ENCODE assay signal across 32 cellular contexts in the genomic region with DNA sequence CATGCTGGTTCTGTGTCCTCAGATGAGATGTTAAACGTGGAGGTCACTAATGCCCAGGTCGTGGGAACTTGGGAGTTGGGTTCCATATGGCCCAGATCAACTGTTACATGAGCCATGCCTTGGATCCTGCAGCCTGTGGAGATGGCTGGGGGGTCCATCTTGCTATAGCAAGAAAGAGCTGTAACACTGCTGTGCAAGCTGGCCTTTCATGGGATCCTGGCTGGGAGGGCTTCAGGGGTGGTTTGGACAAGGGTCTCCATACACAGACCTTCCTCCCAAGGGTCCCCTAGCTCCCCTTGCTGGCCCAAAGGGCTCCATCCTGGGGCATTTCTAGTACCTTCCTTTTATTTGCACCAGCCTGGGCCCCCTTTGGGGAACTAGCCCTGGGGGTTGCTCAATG.
"Had no signal": no experiment of that assay in that cellular context is flagged by ENCODE, and none has a peak within 500 bp of the region (broad histone marks: within the 10 kb centered on the region; RNA-seq: fewer than 3 reads in every experiment).

No MANE protein-coding gene starts in this region.

- H3K27me3 ChIP-seq: left lung, neural progenitor cell, pancreas, testis, thyroid gland, transverse colon, upper lobe of left lung, vagina had no signal

- H2AFZ ChIP-seq: neural progenitor cell had no signal

- H3K9ac ChIP-seq: neural progenitor cell had no signal

- H3K36me3 ChIP-seq: left lung, lower lobe of right lung, neural progenitor cell, pancreas, prostate gland, thyroid gland, transverse colon, upper lobe of left lung, vagina had no signal

- H3K9me3 ChIP-seq: left lung, lower lobe of right lung, pancreas, prostate gland, testis, thyroid gland, transverse colon, upper lobe of left lung, vagina had no signal

- H3K4me3 ChIP-seq: left lung, lower lobe of right lung, neural progenitor cell, pancreas, prostate gland, testis, thyroid gland, transverse colon, upper lobe of left lung, vagina had no signal

- H3K27ac ChIP-seq: left lung, lower lobe of right lung, neural progenitor cell, pancreas, prostate gland, testis, thyroid gland, transverse colon, upper lobe of left lung, vagina had no signal

- H3K4me1 ChIP-seq: left lung, lower lobe of right lung, pancreas, thyroid gland, transverse colon, upper lobe of left lung had no signal

- DNase-seq: hypothalamus; immature natural killer cell; kidney; left lung; lower lobe of right lung; mammary epithelial cell; mesenchymal stem cell; naive B cell; natural killer cell; nephron progenitor cell; posterior cingulate gyrus; retina; right cardiac atrium; small intestine; stimulated activated CD4-positive, alpha-beta T cell treated with anti-CD3 and anti-CD28 coated beads, Interleukin-1b, Interleukin-23, amount 100 ng/mL, for 48 hours; stimulated activated CD4-positive, alpha-beta T cell treated with anti-CD3 and anti-CD28 coated beads, Interleukin-2, amount 100 ng/mL, for 48 hours; stimulated activated CD4-positive, alpha-beta T cell treated with anti-CD3 and anti-CD28 coated beads, Interleukin-4, amount 100 ng/mL, for 4 hours; stimulated activated naive CD4-positive, alpha-beta T cell treated with Interleukin-2 at 50 U/mL for 16 hours; stimulated activated naive CD8-positive, alpha-beta T cell treated with anti-CD3 and anti-CD28 coated beads, Interleukin-15, amount 100 ng/mL, for 72 hours; substantia nigra; testis; thyroid gland; transverse colon had no signal

- H3K4me2 ChIP-seq: neural progenitor cell had no signal

- ATAC-seq: left colon; left lung; lower lobe of right lung; natural killer cell; pancreas; right cardiac atrium; sciatic nerve; stimulated activated memory B cell treated with anti-CD40 and anti-IgM and Interleukin-4, amounts not matched to agents 10 μg/mL and 1 μg/mL and 100 μg/mL, for 72 hours; stimulated activated naive CD8-positive, alpha-beta T cell treated with anti-CD3 and anti-CD28 coated beads, Interleukin-15, amount 100 ng/mL, for 72 hours had no signal

- FAIRE-seq: islet of Langerhans, kidney, pancreas, small intestine had no signal
